Comparison of ENCODE assay signal across 8 cellular contexts in the genomic region with DNA sequence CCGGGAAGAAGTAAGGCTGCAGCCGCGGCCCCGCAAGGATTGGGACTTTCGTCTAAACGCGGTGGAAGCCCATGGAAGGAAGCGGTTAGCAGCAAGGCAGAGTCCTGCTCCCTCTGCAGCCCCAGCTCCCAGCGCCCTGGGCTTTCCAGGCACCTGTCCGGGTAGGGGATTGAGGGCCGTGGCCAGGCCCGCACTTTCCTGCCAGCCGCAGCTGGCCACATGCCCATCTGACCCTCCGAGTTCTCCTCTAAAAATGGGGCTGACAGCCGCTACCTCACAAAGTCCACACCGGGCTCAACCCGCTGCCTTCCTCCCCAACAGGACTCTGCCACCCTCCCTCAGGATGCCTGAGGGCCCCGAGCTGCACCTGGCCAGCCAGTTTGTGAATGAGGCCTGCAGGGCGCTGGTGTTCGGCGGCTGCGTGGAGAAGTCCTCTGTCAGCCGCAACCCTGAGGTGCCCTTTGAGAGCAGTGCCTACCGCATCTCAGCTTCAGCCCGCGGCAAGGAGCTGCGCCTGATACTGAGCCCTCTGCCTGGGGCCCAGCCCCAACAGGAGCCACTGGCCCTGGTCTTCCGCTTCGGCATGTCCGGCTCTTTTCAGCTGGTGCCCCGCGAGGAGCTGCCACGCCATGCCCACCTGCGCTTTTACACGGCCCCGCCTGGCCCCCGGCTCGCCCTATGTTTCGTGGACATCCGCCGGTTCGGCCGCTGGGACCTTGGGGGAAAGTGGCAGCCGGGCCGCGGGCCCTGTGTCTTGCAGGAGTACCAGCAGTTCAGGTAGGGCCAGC. TPM values are rescaled to one million over a fixed set of nuclear protein-coding genes. Genes with fewer than 3 reads are reported as not detected.
A peak's percentile ranks its signal among the peaks of the same experiment; 100 is the strongest.
DNase-seq lines count a peak whose midpoint lies in the region; ATAC-seq, FAIRE-seq and TF ChIP-seq lines count a peak whose summit lies in the region.

No MANE protein-coding gene starts in this region.

- POLR2A ChIA-PET in BJ (lab: Charles Lee), result interaction anchor here (0.6 kb wide), 2 partner anchors 13 to 284 kb away, joined by 3 to 15 read pairs; no protein-coding TSS in a partner anchor

- no CpG with 5 or more reads among the region's 46 CpGs for WGBS in mesendoderm (ENCODE audit: extremely low coverage, insufficient coverage, low lambda C conversion rate)

- H3K36me3 ChIP-seq in BJ (ENCODE audit: control insufficient read depth, insufficient read depth, low read length) (peaks cover 5% of the 10 kb centered on the region), mesendoderm (ENCODE audit: control insufficient read depth, insufficient read depth, low read length) (no peaks in the 10 kb centered on the region)

- H3K27ac ChIP-seq in mesendoderm (ENCODE audit: low read depth, low read length), result no peak overlapping the region

- H3K27me3 Mint-ChIP-seq in IgD-negative memory B cell, result no peaks in the 10 kb centered on the region

- H3K56ac ChIP-seq in mesendoderm (ENCODE audit: low read length), result peak overlapping the region; percentile 87

- CTCF ChIA-PET in BJ (lab: Yijun Ruan, JAX), result interaction anchor here (0.5 to 1.8 kb wide), 2 partner anchors 19 to 140 kb away, joined by 3 to 13 read pairs; partner anchors contain the start of gene MAN2C1

- peaks cover 17 to 25% (median 22%) of the 10 kb centered on the region in 3 donors for H3K4me1 Mint-ChIP-seq in IgD-negative memory B cell

- H3K4ac ChIP-seq in mesendoderm (ENCODE audit: low read depth, low read length), result no peak overlapping the region

- peak overlapping the region; percentile 93 for H3K4me2 ChIP-seq in mesendoderm (ENCODE audit: low read length)

- H3K36me3 Mint-ChIP-seq in IgD-negative memory B cell, result peaks cover 4% of the 10 kb centered on the region

- peak overlapping the region; percentile 80 for H3K9ac ChIP-seq in mesendoderm (ENCODE audit: low read length)

- no peak overlapping the region for H4K5ac ChIP-seq in mesendoderm (ENCODE audit: low read length)

- H3K23ac ChIP-seq in mesendoderm (ENCODE audit: low read length), result no peak overlapping the region

- H3K27ac Mint-ChIP-seq in IgD-negative memory B cell, result peak overlapping the region; percentile 97 to 99 (median 97)

- no peaks in the 10 kb centered on the region for H3K79me1 ChIP-seq in mesendoderm (ENCODE audit: low read length)

- no peaks in the 10 kb centered on the region for H3K79me2 ChIP-seq in mesendoderm (ENCODE audit: control insufficient read depth, insufficient read depth, low read length)

- no peak overlapping the region for H4K8ac ChIP-seq in mesendoderm (ENCODE audit: low read depth, low read length)

- H3K27me3 ChIP-seq in BJ (ENCODE audit: control insufficient read depth, insufficient read depth, low read length) (peaks cover 12% of the 10 kb centered on the region), mesendoderm (ENCODE audit: insufficient read depth, low read length, poor library complexity) (no peaks in the 10 kb centered on the region)

- H3K18ac ChIP-seq in mesendoderm (ENCODE audit: low read length), result no peak overlapping the region

- peak overlapping the region; percentile 82 for H3K4me3 ChIP-seq in BJ (ENCODE audit: low read depth, low read length)
- H3K4me3 ChIP-seq in choroid plexus epithelial cell (ENCODE audit: low read depth, low read length), result peak overlapping the region; percentile 71
- H3K4me3 ChIP-seq in mesendoderm (ENCODE audit: low read length), result no peak overlapping the region

- peaks cover 0 to 10% (median 0%) of the 10 kb centered on the region in 3 donors for H3K9me3 Mint-ChIP-seq in IgD-negative memory B cell

- H2BK120ac ChIP-seq in mesendoderm (ENCODE audit: low read depth, low read length), result no peak overlapping the region

- no peak for ATAC-seq in HG03432 (IDR thresholded peaks at IDR 0.05; ENCODE audit: unreplicated experiment)

- TF ChIP-seq CTCF in BJ (IDR thresholded peaks at IDR 0.05; ENCODE audit: insufficient read depth, low read depth, low read length), result no peak
- no peak for TF ChIP-seq CTCF in choroid plexus epithelial cell (conservative IDR thresholded peaks at IDR 0.05; ENCODE audit: low read depth, low read length)

- peak overlapping the region; percentile 72 to 88 (median 82) for H3K4me3 Mint-ChIP-seq in IgD-negative memory B cell

- FAIRE-seq in urothelium cell line (lab: Jason Lieb, UNC), result no peak

- H3K4me1 ChIP-seq in mesendoderm (ENCODE audit: control insufficient read depth, low read depth, low read length), result no peaks in the 10 kb centered on the region

- DNase-seq in BJ (ENCODE audit: low read depth), result no peak
- DNase-seq in choroid plexus epithelial cell (ENCODE audit: low read depth), result no peak
- peak; percentile 30 for DNase-seq in mesendoderm
- DNase-seq in urothelium cell line (ENCODE audit: low spot score), result peak; percentile 26
- DNase-seq in amniotic stem cell (lab: John Stamatoyannopoulos, UW), result no peak
- DNase-seq in HUDEP-2 (lab: John Stamatoyannopoulos, UW; ENCODE audit: unreplicated experiment in 76 of 76), result no peak

- no peak overlapping the region for H2BK15ac ChIP-seq in mesendoderm (replicated peaks; ENCODE audit: low read depth)

- H2AK5ac ChIP-seq in mesendoderm (ENCODE audit: low read length), result no peak overlapping the region

- H2BK5ac ChIP-seq in mesendoderm (ENCODE audit: low read length), result no peak overlapping the region

RNA-seq across cellular contexts. Expression of gene NEIL1, which starts 1.9 kb away (rescaled TPM):
- polyA plus RNA-seq in BJ (2011; rRNA removed), result 2.8 and 4.7 TPM in 2 replicates
- polyA minus RNA-seq in BJ (2011; rRNA and poly(A)+ RNA removed), result 0.72 and 1.5 TPM in 2 replicates
- 16.0 TPM for polyA plus RNA-seq in IgD-negative memory B cell
- polyA plus RNA-seq in mesendoderm (2013, experiment 1 of 2), result 1.5 TPM
- 2.2 TPM for polyA plus RNA-seq in mesendoderm (2013, experiment 2 of 2)

RNA-seq across cellular contexts. Expression of gene COMMD4, which starts 12.9 kb away (rescaled TPM):
- polyA plus RNA-seq in BJ (2011; rRNA removed), result 80.4 and 142 TPM in 2 replicates
- polyA minus RNA-seq in BJ (2011; rRNA and poly(A)+ RNA removed), result 21.9 and 25.7 TPM in 2 replicates
- polyA plus RNA-seq in IgD-negative memory B cell, result 36.2 TPM
- 112 TPM for polyA plus RNA-seq in mesendoderm (2013, experiment 1 of 2)
- 113 TPM for polyA plus RNA-seq in mesendoderm (2013, experiment 2 of 2)

RNA-seq across cellular contexts. Expression of gene MAN2C1, which starts 19.6 kb away (rescaled TPM):
- polyA plus RNA-seq in BJ (2011; rRNA removed) (42.5 and 82.5 TPM in 2 replicates), IgD-negative memory B cell (13.2 TPM)
- 57.2 and 63.1 TPM in 2 replicates for polyA minus RNA-seq in BJ (2011; rRNA and poly(A)+ RNA removed)
- 29.6 TPM for polyA plus RNA-seq in mesendoderm (2013, experiment 1 of 2)
- 27.8 TPM for polyA plus RNA-seq in mesendoderm (2013, experiment 2 of 2)

Comparison
In these comparisons a context has a peak if more than half of its experiments do, and no peak if none do; other contexts are left out.
1. DNase-seq: peak in mesendoderm (single experiment) and urothelium cell line (single experiment); none in BJ (single experiment), choroid plexus epithelial cell (single experiment), amniotic stem cell (single experiment) and HUDEP-2 (0 of 76).